10 cellular contexts compared by ENCODE assay signal in the genomic region with DNA sequence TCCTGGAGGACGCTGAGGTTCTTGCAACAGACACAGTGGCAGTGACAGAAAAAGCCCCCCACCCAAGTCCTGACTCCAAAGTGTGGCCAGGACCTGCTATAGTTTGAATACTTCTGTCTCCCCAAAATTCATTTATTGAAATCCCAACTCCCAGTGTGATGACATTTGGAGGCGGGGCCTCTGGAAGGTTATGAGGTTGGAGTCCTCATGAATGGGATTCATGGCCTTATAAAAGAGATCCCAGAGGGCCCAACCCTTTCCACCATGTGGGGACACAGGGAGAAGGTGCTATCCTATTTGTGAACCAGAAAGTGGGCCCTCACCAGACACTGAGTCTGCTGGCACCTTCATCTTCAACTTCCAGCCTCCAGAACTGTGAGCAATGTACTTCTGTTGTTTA. TPM values are rescaled to one million over a fixed set of nuclear protein-coding genes. Genes with fewer than 3 reads are reported as not detected.
DNase-seq lines count a peak whose midpoint lies in the region; ATAC-seq, FAIRE-seq and TF ChIP-seq lines count a peak whose summit lies in the region.
"Had no signal": no experiment of that assay in that cellular context is flagged by ENCODE, and none has a peak within 500 bp of the region (broad histone marks: within the 10 kb centered on the region; RNA-seq: fewer than 3 reads in every experiment).

No MANE protein-coding gene starts in this region.

- H3K4me1 Mint-ChIP-seq in CD14-positive monocyte (peaks cover 72% of the 10 kb centered on the region), nephron progenitor cell (peaks cover 18% of the 10 kb centered on the region)

- H3K4me1 ChIP-seq in Karpas-422 (ENCODE audit: low read length) (peaks cover 39% of the 10 kb centered on the region), K562 (replicated peaks in 1 of 2; ENCODE audit: control insufficient read depth in 2 of 2, insufficient read depth in 2 of 2, low read length in 2 of 2) (peaks cover 31 to 37% of the 10 kb centered on the region in 2 experiments), tibial artery (peaks cover 0 to 89% (median 49%) of the 10 kb centered on the region in 4 donors)

- no peak for TF ChIP-seq CTCF in CD14-positive monocyte (IDR thresholded peaks at IDR 0.05)
- TF ChIP-seq CTCF in K562 (IDR thresholded peaks at IDR 0.05 in 2 of 3, conservative IDR thresholded peaks at IDR 0.05 in 1 of 3; ENCODE audit: insufficient read depth in 2 of 3, low read depth in 1 of 3, low read length in 3 of 3) = no peak
- no peak for TF ChIP-seq CTCF in nephron progenitor cell (IDR thresholded peaks at IDR 0.05)
- TF ChIP-seq CTCF in tibial artery (IDR thresholded peaks at IDR 0.05) = no peak

- no peaks in the 10 kb centered on the region for H3K9me1 ChIP-seq in K562 (ENCODE audit: control insufficient read depth, insufficient read depth, low read length)

- BruUV-seq in K562 (replicated peaks; lab: Mats Ljungman, UMichigan) = no TSS peak

- FAIRE-seq in K562 (lab: Jason Lieb, UNC) = no peak
- FAIRE-seq: D721Med had no signal

- H3K9me3 ChIP-seq in Karpas-422 (ENCODE audit: low read length) (no peaks in the 10 kb centered on the region), K562 (replicated peaks; ENCODE audit: control insufficient read depth, insufficient read depth, low read depth, low read length) (no peaks in the 10 kb centered on the region), tibial artery (no peaks in the 10 kb centered on the region)
- H3K9me3 ChIP-seq: SK-N-SH had no signal

- H3K9me2 ChIP-seq in Karpas-422 (replicated peaks; ENCODE audit: insufficient read depth, low read length) = no peaks in the 10 kb centered on the region
- H3K9me2 ChIP-seq: SK-N-SH had no signal

- H3K9ac ChIP-seq in Karpas-422 (ENCODE audit: low read length) = peak overlapping the region; percentile 41
- peak overlapping the region in 1 of 2 experiments; percentile 77; a peak in 1 of 4 replicates for H3K9ac ChIP-seq in K562 (ENCODE audit: insufficient read depth in 1 of 2, low read depth in 2 of 2, low read length in 2 of 2)
- H3K9ac ChIP-seq: SK-N-SH had no signal

- H3K4me3 Mint-ChIP-seq in CD14-positive monocyte = peak overlapping the region in 1 of 2 donors; percentile 75
- H3K4me3 Mint-ChIP-seq in nephron progenitor cell = no peak overlapping the region

- POLR2A ChIA-PET in K562 (lab: Yijun Ruan, JAX) = interaction anchor here (0.7 to 2.8 kb wide), 8 partner anchors 10 to 1157 kb away, joined by 3 to 26 read pairs (median 6); no protein-coding TSS in a partner anchor

- no peak for TF ChIP-seq RAD21 in K562 (CRISPR knock-in tag; conservative IDR thresholded peaks at IDR 0.05 in 1 of 2, IDR thresholded peaks at IDR 0.05 in 1 of 2)

- CTCF ChIA-PET in K562 (lab: Yijun Ruan, JAX; ENCODE audit: low intra/inter-chr PET ratio) = no interaction called here

- in situ Hi-C loops in K562 (cut with MboI) = no loop called here

- H3K4me3 ChIP-seq in Karpas-422 (ENCODE audit: low read length) (peak overlapping the region; percentile 10; the same call in 1 of the 2 replicates), K562 (no peak overlapping the region), tibial artery (no peak overlapping the region)

- H3K27me3 ChIP-seq in Karpas-422 (ENCODE audit: low read length) (no peaks in the 10 kb centered on the region), K562 (ENCODE audit: control insufficient read depth in 2 of 2, insufficient read depth in 2 of 2, low read length in 2 of 2) (no peaks in the 10 kb centered on the region), tibial artery (no peaks in the 10 kb centered on the region)

- H3K9me3 Mint-ChIP-seq in CD14-positive monocyte = peaks cover 0 to 3% (median 0%) of the 10 kb centered on the region in 7 donors
- H3K9me3 Mint-ChIP-seq in nephron progenitor cell = peaks cover 2% of the 10 kb centered on the region

- intact Hi-C loops in CD14-positive monocyte (cut with micrococcal nuclease) = no loop called here
- intact Hi-C loops in K562 (cut with micrococcal nuclease) = no loop called here
- intact Hi-C loops in tibial artery (cut with DNase I; ENCODE audit: low total_unique reads) = no loop called here

- H3K27ac Mint-ChIP-seq in CD14-positive monocyte (peak overlapping the region; percentile 84 to 93 (median 89)), nephron progenitor cell (peak overlapping the region; percentile 28)

- no peak for ATAC-seq in K562
- no peak for ATAC-seq in GM21529 (IDR thresholded peaks at IDR 0.05; ENCODE audit: unreplicated experiment)

- H4K20me1 ChIP-seq in Karpas-422 (ENCODE audit: insufficient read depth, low read depth, low read length) (no peaks in the 10 kb centered on the region), K562 (replicated peaks; ENCODE audit: control insufficient read depth, insufficient read depth, low read length) (peaks cover 15% of the 10 kb centered on the region)

- H3K79me2 ChIP-seq in Karpas-422 (ENCODE audit: low read length) = peaks cover 92% of the 10 kb centered on the region
- peaks cover 92% of the 10 kb centered on the region for H3K79me2 ChIP-seq in K562 (ENCODE audit: control insufficient read depth, insufficient read depth, low read length)

- no peak for TF ChIP-seq EP300 in K562 (IDR thresholded peaks at IDR 0.05; ENCODE audit: low read length)

- H3K27ac ChIP-seq in Karpas-422 (ENCODE audit: low read length) = peak overlapping the region; percentile 77
- peak overlapping the region; percentile 64; the same call in 2 of the 3 replicates for H3K27ac ChIP-seq in K562 (ENCODE audit: extremely low read depth, low read depth, low read length)
- no peak overlapping the region for H3K27ac ChIP-seq in tibial artery

- H2AFZ ChIP-seq in Karpas-422 (ENCODE audit: low read length) (no peak overlapping the region), K562 (ENCODE audit: low read depth, low read length) (no peak overlapping the region)

- H3K27me3 Mint-ChIP-seq in CD14-positive monocyte (ENCODE audit: low read depth in 3 of 3) (peaks cover 0 to 4% (median 0%) of the 10 kb centered on the region in 3 donors), nephron progenitor cell (ENCODE audit: low read depth, poor library complexity) (peaks cover 7% of the 10 kb centered on the region)

- WGBS in K562 (ENCODE audit: insufficient coverage, low coverage, missing lambda C conversion rate) = 89% methylated on average over 2 of the region's 2 CpGs

- DNase-seq in CD14-positive monocyte (ENCODE audit: low spot score) (no peak), Karpas-422 (no peak), K562 (ENCODE audit: extremely low read depth in 1 of 4, low spot score in 3 of 4) (no peak), nephron progenitor cell (no peak), tibial artery (no peak), COLO829 (ENCODE audit: low spot score) (no peak), NCI-H2227 treated with DMSO at 0.1 percent for 48 hours (lab: John Stamatoyannopoulos, UW) (no peak)
- DNase-seq: SK-N-SH had no signal

- H3K36me3 Mint-ChIP-seq in CD14-positive monocyte (peaks cover 21 to 29% of the 10 kb centered on the region in 2 donors), nephron progenitor cell (ENCODE audit: low read depth) (peaks cover under 1% of the 10 kb centered on the region)

- H3K4me2 ChIP-seq in Karpas-422 (ENCODE audit: low read depth, low read length, poor library complexity, severe bottlenecking) (peak overlapping the region; percentile 57), K562 (ENCODE audit: insufficient read depth, low read length) (no peak overlapping the region)
- H3K4me2 ChIP-seq: SK-N-SH had no signal

- H3K36me3 ChIP-seq in Karpas-422 (ENCODE audit: insufficient read depth, low read length) (no peaks in the 10 kb centered on the region), K562 (ENCODE audit: control insufficient read depth, insufficient read depth, low read length) (peaks cover 24% of the 10 kb centered on the region; the same call in 2 of the 3 replicates), tibial artery (no peaks in the 10 kb centered on the region)

- TF ChIP-seq POLR2A in K562 (conservative IDR thresholded peaks at IDR 0.05) = no peak

RNA-seq across cellular contexts. Expression of gene ANXA11, which starts 18.3 kb away (rescaled TPM):
- polyA plus RNA-seq in CD14-positive monocyte (100 to 1,000 TPM; 134 to 174 TPM), K562 (2011; rRNA removed) (110 and 146 TPM in 2 replicates), K562 (2014; fragmentation: Illumina TruSeq; extraction: Trizol) (212 and 243 TPM in 2 replicates), K562 (2014; fragmentation: Nextera tagmentation; extraction: Ambion mirVana) (10 to 100 TPM; 43.6 to 70.0 TPM), K562 (2014; rRNA removed) (95.7 and 97.6 TPM in 2 replicates)
- total RNA-seq in Karpas-422 (2014; rRNA removed; shearing (Covaris generic); ENCODE audit: low replicate concordance) = 56.0 and 88.2 TPM in 2 replicates
- total RNA-seq in K562 (2011; cell fraction: chromatin; rRNA removed; ENCODE audit: low replicate concordance) = 76.5 and 119 TPM in 2 replicates
- total RNA-seq in K562 (2011; cell fraction: nucleolus; rRNA removed) = 60.7 and 61.5 TPM in 2 replicates
- 69.1 and 105 TPM in 2 replicates for total RNA-seq in K562 (2011; cell fraction: nucleoplasm; rRNA removed)
- total RNA-seq in K562 (2014; rRNA removed) (109 and 153 TPM in 2 replicates), K562 (2014; rRNA removed; fragmentation: Illumina TruSeq; extraction: Trizol) (107 and 116 TPM in 2 replicates), K562 (2015; rRNA removed; fragmentation: Illumina TruSeq; extraction: Trizol) (148 and 173 TPM in 2 replicates), K562 (2021) (182 and 201 TPM in 2 replicates)
- 75.9 and 170 TPM in 2 replicates for polyA plus RNA-seq in K562 (2011; cell fraction: cytosol; rRNA removed)
- 61.3 and 66.0 TPM in 2 replicates for polyA plus RNA-seq in K562 (2011; cell fraction: nucleus; rRNA removed)
- polyA plus RNA-seq in K562 (2012) = 265 and 356 TPM in 2 replicates
- 62.3 and 65.3 TPM in 2 replicates for polyA minus RNA-seq in K562 (2011; rRNA and poly(A)+ RNA removed)
- polyA minus RNA-seq in K562 (2011; cell fraction: cytosol; rRNA and poly(A)+ RNA removed) = 86.2 and 98.5 TPM in 2 replicates
- 25.7 and 32.5 TPM in 2 replicates for polyA minus RNA-seq in K562 (2011; cell fraction: nucleus; rRNA and poly(A)+ RNA removed)

RNA-seq across cellular contexts. Expression of gene PLAC9, which starts 54.5 kb away (rescaled TPM):
- polyA plus RNA-seq in CD14-positive monocyte (not detected), K562 (2011; rRNA removed) (not detected in 2 replicates), K562 (2014; fragmentation: Illumina TruSeq; extraction: Trizol) (not detected in 2 replicates), K562 (2014; fragmentation: Nextera tagmentation; extraction: Ambion mirVana) (not detected), K562 (2014; rRNA removed) (not detected in 2 replicates)
- not detected in 2 replicates for total RNA-seq in Karpas-422 (2014; rRNA removed; shearing (Covaris generic); ENCODE audit: low replicate concordance)
- total RNA-seq in K562 (2011; cell fraction: chromatin; rRNA removed; ENCODE audit: low replicate concordance) = not detected in 2 replicates
- not detected in 2 replicates for total RNA-seq in K562 (2011; cell fraction: nucleolus; rRNA removed)
- not detected in 2 replicates for total RNA-seq in K562 (2011; cell fraction: nucleoplasm; rRNA removed)
- total RNA-seq in K562 (2014; rRNA removed) (not detected in 2 replicates), K562 (2014; rRNA removed; fragmentation: Illumina TruSeq; extraction: Trizol) (not detected in 2 replicates), K562 (2015; rRNA removed; fragmentation: Illumina TruSeq; extraction: Trizol) (not detected in 2 replicates), K562 (2021) (not detected in 2 replicates)
- not detected in 2 replicates for polyA plus RNA-seq in K562 (2011; cell fraction: cytosol; rRNA removed)
- polyA plus RNA-seq in K562 (2011; cell fraction: nucleus; rRNA removed) = not detected in 2 replicates
- 0.20 TPM in 1 of 2 replicates, not detected in the other for polyA plus RNA-seq in K562 (2012)
- not detected in 2 replicates for polyA minus RNA-seq in K562 (2011; rRNA and poly(A)+ RNA removed)
- not detected in 2 replicates for polyA minus RNA-seq in K562 (2011; cell fraction: cytosol; rRNA and poly(A)+ RNA removed)
- polyA minus RNA-seq in K562 (2011; cell fraction: nucleus; rRNA and poly(A)+ RNA removed) = not detected in 2 replicates

Comparison
In these comparisons a context has a peak if more than half of its experiments do, and no peak if none do; other contexts are left out.
1. H3K27ac ChIP-seq: peak in Karpas-422 (single experiment) and K562 (single experiment); none in tibial artery (0 of 2).